ENCODE assay signal across 2 cellular contexts in genomic region chr1:39177641-39178040, GRCh38.
TF ChIP-seq lines count a peak whose summit lies in the region.

No MANE protein-coding gene starts in this region.

TF ChIP-seq in liver, 16 proteins besides CTCF, POLR2A, EP300 and RAD21:
- TF ChIP-seq ATF3 (IDR thresholded peaks at IDR 0.05) (no peak), GABPA (IDR thresholded peaks at IDR 0.05 in 1 of 2, conservative IDR thresholded peaks at IDR 0.05 in 1 of 2) (no peak), TAF1 (conservative IDR thresholded peaks at IDR 0.05) (no peak), HNF4A (conservative IDR thresholded peaks at IDR 0.05) (no peak), EGR1 (IDR thresholded peaks at IDR 0.05; ENCODE audit: low read depth in 2 of 2) (no peak), NR2F2 (IDR thresholded peaks at IDR 0.05) (no peak), FOXA1 (IDR thresholded peaks at IDR 0.05) (no peak), JUND (IDR thresholded peaks at IDR 0.05) (no peak), HNF4G (IDR thresholded peaks at IDR 0.05) (no peak), ZBTB33 (IDR thresholded peaks at IDR 0.05) (no peak)

TF ChIP-seq in HepG2, 621 proteins besides CTCF, POLR2A, EP300 and RAD21:
- TF ChIP-seq SKI (IDR thresholded peaks at IDR 0.05; ENCODE audit: partially characterized antibody), result no peak
- TF ChIP-seq IKZF5 (CRISPR knock-in tag; IDR thresholded peaks at IDR 0.05), result no peak
- no peak for TF ChIP-seq HNRNPUL1 (IDR thresholded peaks at IDR 0.05; ENCODE audit: low read depth, low read length)
- no peak for TF ChIP-seq ZNF598 (CRISPR knock-in tag; IDR thresholded peaks at IDR 0.05; ENCODE audit: borderline replicate concordance)
- no peak for TF ChIP-seq MAFG (CRISPR knock-in tag; IDR thresholded peaks at IDR 0.05)
- no peak for TF ChIP-seq ZNF605 (CRISPR knock-in tag; IDR thresholded peaks at IDR 0.05)
- no peak for TF ChIP-seq ZNF776 (CRISPR knock-in tag; IDR thresholded peaks at IDR 0.05)
- TF ChIP-seq GTF2F1 (IDR thresholded peaks at IDR 0.05; ENCODE audit: low read length), result no peak
- no peak for TF ChIP-seq GABPB1 (CRISPR knock-in tag; IDR thresholded peaks at IDR 0.05)
- TF ChIP-seq ZNF672 (CRISPR knock-in tag; IDR thresholded peaks at IDR 0.05), result no peak
- TF ChIP-seq ATAD3A (CRISPR knock-in tag; IDR thresholded peaks at IDR 0.05), result no peak
- TF ChIP-seq HNF4A (CRISPR knock-in tag; IDR thresholded peaks at IDR 0.05), result no peak
- TF ChIP-seq TGIF2 (CRISPR knock-in tag; IDR thresholded peaks at IDR 0.05), result no peak
